In genomic region chr6:40349092-40349491, GRCh38 we compare ENCODE assay signal across 1 cellular context.
TF ChIP-seq lines count a peak whose summit lies in the region.

No MANE protein-coding gene starts in this region.

TF ChIP-seq in WTC11, 78 proteins besides CTCF, POLR2A, EP300 and RAD21 (continued from another document):
- TF ChIP-seq, protein P1, sequence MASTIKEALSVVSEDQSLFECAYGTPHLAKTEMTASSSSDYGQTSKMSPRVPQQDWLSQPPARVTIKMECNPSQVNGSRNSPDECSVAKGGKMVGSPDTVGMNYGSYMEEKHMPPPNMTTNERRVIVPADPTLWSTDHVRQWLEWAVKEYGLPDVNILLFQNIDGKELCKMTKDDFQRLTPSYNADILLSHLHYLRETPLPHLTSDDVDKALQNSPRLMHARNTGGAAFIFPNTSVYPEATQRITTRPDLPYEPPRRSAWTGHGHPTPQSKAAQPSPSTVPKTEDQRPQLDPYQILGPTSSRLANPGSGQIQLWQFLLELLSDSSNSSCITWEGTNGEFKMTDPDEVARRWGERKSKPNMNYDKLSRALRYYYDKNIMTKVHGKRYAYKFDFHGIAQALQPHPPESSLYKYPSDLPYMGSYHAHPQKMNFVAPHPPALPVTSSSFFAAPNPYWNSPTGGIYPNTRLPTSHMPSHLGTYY (CRISPR knock-in tag; IDR thresholded peaks at IDR 0.05) = no peak
- TF ChIP-seq ARID4B (CRISPR knock-in tag; IDR thresholded peaks at IDR 0.05; ENCODE audit: borderline replicate concordance) (no peak), ATF3 (CRISPR knock-in tag; conservative IDR thresholded peaks at IDR 0.05) (no peak)
- TF ChIP-seq, protein P2, sequence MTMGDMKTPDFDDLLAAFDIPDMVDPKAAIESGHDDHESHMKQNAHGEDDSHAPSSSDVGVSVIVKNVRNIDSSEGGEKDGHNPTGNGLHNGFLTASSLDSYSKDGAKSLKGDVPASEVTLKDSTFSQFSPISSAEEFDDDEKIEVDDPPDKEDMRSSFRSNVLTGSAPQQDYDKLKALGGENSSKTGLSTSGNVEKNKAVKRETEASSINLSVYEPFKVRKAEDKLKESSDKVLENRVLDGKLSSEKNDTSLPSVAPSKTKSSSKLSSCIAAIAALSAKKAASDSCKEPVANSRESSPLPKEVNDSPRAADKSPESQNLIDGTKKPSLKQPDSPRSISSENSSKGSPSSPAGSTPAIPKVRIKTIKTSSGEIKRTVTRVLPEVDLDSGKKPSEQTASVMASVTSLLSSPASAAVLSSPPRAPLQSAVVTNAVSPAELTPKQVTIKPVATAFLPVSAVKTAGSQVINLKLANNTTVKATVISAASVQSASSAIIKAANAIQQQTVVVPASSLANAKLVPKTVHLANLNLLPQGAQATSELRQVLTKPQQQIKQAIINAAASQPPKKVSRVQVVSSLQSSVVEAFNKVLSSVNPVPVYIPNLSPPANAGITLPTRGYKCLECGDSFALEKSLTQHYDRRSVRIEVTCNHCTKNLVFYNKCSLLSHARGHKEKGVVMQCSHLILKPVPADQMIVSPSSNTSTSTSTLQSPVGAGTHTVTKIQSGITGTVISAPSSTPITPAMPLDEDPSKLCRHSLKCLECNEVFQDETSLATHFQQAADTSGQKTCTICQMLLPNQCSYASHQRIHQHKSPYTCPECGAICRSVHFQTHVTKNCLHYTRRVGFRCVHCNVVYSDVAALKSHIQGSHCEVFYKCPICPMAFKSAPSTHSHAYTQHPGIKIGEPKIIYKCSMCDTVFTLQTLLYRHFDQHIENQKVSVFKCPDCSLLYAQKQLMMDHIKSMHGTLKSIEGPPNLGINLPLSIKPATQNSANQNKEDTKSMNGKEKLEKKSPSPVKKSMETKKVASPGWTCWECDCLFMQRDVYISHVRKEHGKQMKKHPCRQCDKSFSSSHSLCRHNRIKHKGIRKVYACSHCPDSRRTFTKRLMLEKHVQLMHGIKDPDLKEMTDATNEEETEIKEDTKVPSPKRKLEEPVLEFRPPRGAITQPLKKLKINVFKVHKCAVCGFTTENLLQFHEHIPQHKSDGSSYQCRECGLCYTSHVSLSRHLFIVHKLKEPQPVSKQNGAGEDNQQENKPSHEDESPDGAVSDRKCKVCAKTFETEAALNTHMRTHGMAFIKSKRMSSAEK (CRISPR knock-in tag; IDR thresholded peaks at IDR 0.05; ENCODE audit: borderline replicate concordance) = no peak
